In the genomic region with DNA sequence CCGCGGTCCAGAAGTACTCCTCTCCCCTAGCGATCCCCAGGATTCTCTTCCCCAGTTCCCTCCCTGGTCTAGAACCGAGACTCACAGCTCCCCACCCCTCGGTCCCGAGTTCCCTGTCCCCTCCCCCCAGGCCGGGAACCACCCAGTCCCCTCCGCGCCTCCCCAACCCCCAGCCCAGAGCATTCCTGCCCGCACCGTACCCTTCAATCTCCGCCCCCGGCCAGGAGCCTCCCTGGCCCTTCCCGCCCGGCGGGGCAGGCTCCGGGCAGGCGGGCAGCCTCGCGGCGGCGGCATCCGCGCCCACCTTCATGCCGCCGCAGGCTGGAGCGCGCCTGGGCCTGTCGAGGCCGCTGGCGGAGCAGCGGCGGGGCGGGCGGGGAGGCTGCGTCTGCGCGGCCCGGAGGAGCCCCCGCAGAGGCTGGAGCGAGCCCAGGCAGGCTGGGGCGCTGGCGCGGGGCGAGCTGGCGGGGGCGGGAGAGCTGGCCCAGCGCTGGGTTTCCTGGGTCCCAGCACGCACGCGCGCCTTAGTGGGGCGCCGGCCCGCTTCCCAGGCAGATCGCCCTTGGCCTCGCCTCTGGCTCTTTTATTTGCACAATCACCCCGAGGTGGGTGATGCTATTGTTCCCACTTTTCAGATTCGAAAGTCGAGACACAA, we compare ENCODE assay signal across 8 cellular contexts. TPM values are rescaled to one million over a fixed set of nuclear protein-coding genes. Genes with fewer than 3 reads are reported as not detected.
A peak's percentile ranks its signal among the peaks of the same experiment; 100 is the strongest.
DNase-seq lines count a peak whose midpoint lies in the region; ATAC-seq and TF ChIP-seq lines count a peak whose summit lies in the region.

No MANE protein-coding gene starts in this region.

- H3K9ac ChIP-seq in rectal smooth muscle tissue (ENCODE audit: low read length), result no peak overlapping the region

- DNase-seq in GM10266 (ENCODE audit: extremely low spot score), result peak; percentile 85
- no peak for DNase-seq in activated T-helper 1 cell treated with anti-CD3 and anti-CD28 coated beads, Interleukin-12 subunit alpha, Interleukin-12 subunit beta, Interleukin-2, Interleukin-4 antibody, amounts not matched to agents 30 ng/mL and 10 ng/mL and 1 ng/mL, durations not matched to agents 14 hours and 24 hours and 36 hours (ENCODE audit: low spot score)
- DNase-seq in left cardiac atrium, result peak; percentile 52
- no peak for DNase-seq in NK-92 (lab: John Stamatoyannopoulos, UW; ENCODE audit: unreplicated experiment)
- DNase-seq in amniotic stem cell (lab: John Stamatoyannopoulos, UW), result no peak

- H3K27me3 ChIP-seq in rectal smooth muscle tissue (ENCODE audit: control insufficient read depth, insufficient read depth, low read length), result no peaks in the 10 kb centered on the region

- peak overlapping the region; percentile 43 for H3K27ac ChIP-seq in rectal smooth muscle tissue (ENCODE audit: low read depth, low read length)

- intact Hi-C loops in activated T-helper 1 cell treated with anti-CD3 and anti-CD28 coated beads, Interleukin-12 subunit alpha, Interleukin-12 subunit beta, Interleukin-2, Interleukin-4 antibody, amounts not matched to agents 30 ng/mL and 10 ng/mL and 1 ng/mL, durations not matched to agents 14 hours and 24 hours and 36 hours (cut with micrococcal nuclease), result loop anchor here (1.0 to 2.0 kb wide), 4 partner anchors 23 to 111 kb away; a partner anchor contains a TSS
- intact Hi-C loops in left cardiac atrium (cut with DNase I), result loop anchor here in 1 of 2 donors (2.0 kb wide), 1 partner anchor 111 kb away; no protein-coding TSS in a partner anchor

- no peaks in the 10 kb centered on the region for H3K36me3 ChIP-seq in rectal smooth muscle tissue (ENCODE audit: control insufficient read depth, insufficient read depth, low read length)

- peak; percentile 29 for ATAC-seq in HG03432 (IDR thresholded peaks at IDR 0.05; ENCODE audit: unreplicated experiment)
- peak; percentile 29 to 31 for ATAC-seq in left cardiac atrium
- no peak for ATAC-seq in GM18870 (IDR thresholded peaks at IDR 0.05; ENCODE audit: unreplicated experiment)

- peak overlapping the region; percentile 80 for H3K4me3 Mint-ChIP-seq in activated T-helper 1 cell treated with anti-CD3 and anti-CD28 coated beads, Interleukin-12 subunit alpha, Interleukin-12 subunit beta, Interleukin-2, Interleukin-4 antibody, amounts not matched to agents 30 ng/mL and 10 ng/mL and 1 ng/mL, durations not matched to agents 14 hours and 24 hours and 36 hours

- H3K4me1 Mint-ChIP-seq in activated T-helper 1 cell treated with anti-CD3 and anti-CD28 coated beads, Interleukin-12 subunit alpha, Interleukin-12 subunit beta, Interleukin-2, Interleukin-4 antibody, amounts not matched to agents 30 ng/mL and 10 ng/mL and 1 ng/mL, durations not matched to agents 14 hours and 24 hours and 36 hours (ENCODE audit: low read depth), result no peaks in the 10 kb centered on the region

- H3K4me3 ChIP-seq in rectal smooth muscle tissue (ENCODE audit: low read length), result peak overlapping the region; percentile 65

- peak overlapping the region; percentile 48 for H3K27ac Mint-ChIP-seq in activated T-helper 1 cell treated with anti-CD3 and anti-CD28 coated beads, Interleukin-12 subunit alpha, Interleukin-12 subunit beta, Interleukin-2, Interleukin-4 antibody, amounts not matched to agents 30 ng/mL and 10 ng/mL and 1 ng/mL, durations not matched to agents 14 hours and 24 hours and 36 hours

- peaks cover 12% of the 10 kb centered on the region for H3K27me3 Mint-ChIP-seq in activated T-helper 1 cell treated with anti-CD3 and anti-CD28 coated beads, Interleukin-12 subunit alpha, Interleukin-12 subunit beta, Interleukin-2, Interleukin-4 antibody, amounts not matched to agents 30 ng/mL and 10 ng/mL and 1 ng/mL, durations not matched to agents 14 hours and 24 hours and 36 hours (ENCODE audit: insufficient read depth)

- no peak for TF ChIP-seq CTCF in GM10266 (IDR thresholded peaks at IDR 0.05; ENCODE audit: control insufficient read depth, insufficient read depth, low read depth, missing control alignments)

- no peaks in the 10 kb centered on the region for H3K36me3 Mint-ChIP-seq in activated T-helper 1 cell treated with anti-CD3 and anti-CD28 coated beads, Interleukin-12 subunit alpha, Interleukin-12 subunit beta, Interleukin-2, Interleukin-4 antibody, amounts not matched to agents 30 ng/mL and 10 ng/mL and 1 ng/mL, durations not matched to agents 14 hours and 24 hours and 36 hours (ENCODE audit: low read depth)

- no peaks in the 10 kb centered on the region for H3K9me3 Mint-ChIP-seq in activated T-helper 1 cell treated with anti-CD3 and anti-CD28 coated beads, Interleukin-12 subunit alpha, Interleukin-12 subunit beta, Interleukin-2, Interleukin-4 antibody, amounts not matched to agents 30 ng/mL and 10 ng/mL and 1 ng/mL, durations not matched to agents 14 hours and 24 hours and 36 hours

- H3K4me1 ChIP-seq in rectal smooth muscle tissue (ENCODE audit: control insufficient read depth, insufficient read depth, low read length), result peaks cover 18% of the 10 kb centered on the region

RNA-seq across cellular contexts. Expression of a gene that starts 22.2 kb away (rescaled TPM):
- total RNA-seq in activated T-helper 1 cell treated with anti-CD3 and anti-CD28 coated beads, Interleukin-12 subunit alpha, Interleukin-12 subunit beta, Interleukin-2, Interleukin-4 antibody, amounts not matched to agents 30 ng/mL and 10 ng/mL and 1 ng/mL, durations not matched to agents 14 hours and 24 hours and 36 hours, result 24.6 and 24.9 TPM in 2 replicates
- total RNA-seq in left cardiac atrium, result 1 to 10 TPM; 1.1 to 2.1 TPM

Comparison
In these comparisons a context has a peak if more than half of its experiments do, and no peak if none do; other contexts are left out.
1. DNase-seq: peak in GM10266 (single experiment) and left cardiac atrium (single experiment); none in activated T-helper 1 cell treated with anti-CD3 and anti-CD28 coated beads, Interleukin-12 subunit alpha, Interleukin-12 subunit beta, Interleukin-2, Interleukin-4 antibody, amounts not matched to agents 30 ng/mL and 10 ng/mL and 1 ng/mL, durations not matched to agents 14 hours and 24 hours and 36 hours (single experiment), NK-92 (single experiment) and amniotic stem cell (single experiment).